1 cellular context compared by ENCODE assay signal in genomic region chr16:2971134-2971984, GRCh38.
TF ChIP-seq lines count a peak whose summit lies in the region.

No MANE protein-coding gene starts in this region.

TF ChIP-seq in H1, 55 proteins besides CTCF, POLR2A, EP300 and RAD21:
- TF ChIP-seq NANOG (IDR thresholded peaks at IDR 0.05; ENCODE audit: insufficient read depth, low read depth, low read length, poor library complexity, severe bottlenecking) = no peak
- TF ChIP-seq POLR2AphosphoS5 (IDR thresholded peaks at IDR 0.05; ENCODE audit: low read depth, low read length) = peak; percentile 61; the same call in 1 of the 2 replicates
TF ChIP-seq in H1: peak in this region for 1.
